8 cellular contexts compared by ENCODE assay signal in the genomic region with DNA sequence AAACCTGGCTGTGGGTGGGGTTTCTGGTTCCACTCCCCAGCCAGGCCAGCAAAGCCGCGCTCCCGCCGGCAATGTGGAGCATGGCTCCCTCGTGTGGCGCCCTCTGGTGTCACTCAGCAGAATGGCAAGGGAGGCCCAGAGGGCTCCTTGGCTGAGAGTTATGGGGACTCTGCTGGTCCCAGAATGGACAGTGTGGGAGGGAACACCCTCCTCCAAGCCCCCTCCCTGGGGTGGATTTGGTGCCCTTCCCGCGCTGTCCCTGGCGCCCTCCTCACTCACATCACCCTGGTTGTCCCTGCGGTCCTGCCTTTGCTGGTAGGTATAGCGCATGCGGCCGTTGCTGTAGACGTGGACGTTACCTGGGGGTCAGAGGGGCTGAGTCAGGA. TPM values are rescaled to one million over a fixed set of nuclear protein-coding genes. Genes with fewer than 3 reads are reported as not detected.
DNase-seq lines count a peak whose midpoint lies in the region; ATAC-seq and TF ChIP-seq lines count a peak whose summit lies in the region.

No MANE protein-coding gene starts in this region.

- DNase-seq in CD4-positive, alpha-beta T cell: peak; percentile 61 to 80 (median 70)
- DNase-seq in T-helper 22 cell (ENCODE audit: low read depth): peak; percentile 48
- no peak for DNase-seq in astrocyte of the cerebellum (ENCODE audit: low read depth)
- peak; percentile 80 for DNase-seq in iPS-NIHi7 (ENCODE audit: extremely low spot score)
- DNase-seq in stimulated activated CD4-positive, alpha-beta T cell treated with anti-CD3 and anti-CD28 coated beads, Interleukin-2, amount 100 ng/mL, for 48 hours: peak; percentile 85 to 86

- no peak overlapping the region for H3K27ac ChIP-seq in CD4-positive, alpha-beta T cell (ENCODE audit: low read depth, low read length)

- intact Hi-C loops in CD4-positive, alpha-beta T cell (cut with DNase I, micrococcal nuclease): loop anchor here in 1 of 2 experiments (1.0 to 5.0 kb wide), 4 partner anchors 208 to 444 kb away; no protein-coding TSS in a partner anchor

- no peaks in the 10 kb centered on the region for H3K27me3 Mint-ChIP-seq in CD4-positive, alpha-beta T cell

- H3K4me3 Mint-ChIP-seq in CD4-positive, alpha-beta T cell: no peak overlapping the region

- POLR2A ChIA-PET in CD4-positive, alpha-beta T cell (lab: Charles Lee): interaction anchor here (0.7 to 1.1 kb wide), 2 partner anchors 67 to 292 kb away, joined by 3 to 4 read pairs; no protein-coding TSS in a partner anchor

- ATAC-seq in CD4-positive, alpha-beta T cell (ENCODE audit: poor library complexity): peak; percentile 73
- ATAC-seq in HG02885 (IDR thresholded peaks at IDR 0.05; ENCODE audit: poor library complexity, unreplicated experiment) (peak; percentile 40), GM18502 (IDR thresholded peaks at IDR 0.05; ENCODE audit: poor library complexity, unreplicated experiment) (no peak), GM19324 (IDR thresholded peaks at IDR 0.05; ENCODE audit: low FRiP score, unreplicated experiment) (no peak)

- peaks cover 32% of the 10 kb centered on the region for H3K4me1 Mint-ChIP-seq in CD4-positive, alpha-beta T cell (ENCODE audit: low read depth)

- H3K9me3 ChIP-seq in CD4-positive, alpha-beta T cell (ENCODE audit: control insufficient read depth, low read length): no peaks in the 10 kb centered on the region

- no peaks in the 10 kb centered on the region for H3K27me3 ChIP-seq in CD4-positive, alpha-beta T cell (ENCODE audit: control insufficient read depth, insufficient read depth, low read length)

- peaks cover 62% of the 10 kb centered on the region for H3K36me3 Mint-ChIP-seq in CD4-positive, alpha-beta T cell (ENCODE audit: low read depth)

- CTCF ChIA-PET in CD4-positive, alpha-beta T cell (lab: Charles Lee): interaction anchor here (0.7 to 4.4 kb wide), 8 partner anchors 65 to 270 kb away, joined by 3 to 30 read pairs (median 4); a partner anchor contains a TSS

- peak; percentile 96 for TF ChIP-seq CTCF in CD4-positive, alpha-beta T cell (IDR thresholded peaks at IDR 0.05)
- TF ChIP-seq CTCF in astrocyte of the cerebellum (IDR thresholded peaks at IDR 0.05; ENCODE audit: low read depth, low read length, missing control alignments): peak; percentile 98

- peak overlapping the region; percentile 62 for H3K27ac Mint-ChIP-seq in CD4-positive, alpha-beta T cell

- in situ Hi-C loops in astrocyte of the cerebellum (cut with HindIII; ENCODE audit: low sequenced_read_pairs): no loop called here

- H3K4me3 ChIP-seq in astrocyte of the cerebellum (ENCODE audit: low read depth, low read length): no peak overlapping the region

- no peaks in the 10 kb centered on the region for H3K9me3 Mint-ChIP-seq in CD4-positive, alpha-beta T cell

RNA-seq across cellular contexts. Expression of a gene that starts 14.2 kb away (rescaled TPM):
- total RNA-seq in CD4-positive, alpha-beta T cell: 10 to 100 TPM; 25.2 to 27.0 TPM

Comparison
In these comparisons a context has a peak if more than half of its experiments do, and no peak if none do; other contexts are left out.
1. ATAC-seq: peak in CD4-positive, alpha-beta T cell (single experiment) and HG02885 (single experiment); none in GM18502 (single experiment) and GM19324 (single experiment).